Comparison of ENCODE assay signal across 11 cellular contexts in the genomic region with DNA sequence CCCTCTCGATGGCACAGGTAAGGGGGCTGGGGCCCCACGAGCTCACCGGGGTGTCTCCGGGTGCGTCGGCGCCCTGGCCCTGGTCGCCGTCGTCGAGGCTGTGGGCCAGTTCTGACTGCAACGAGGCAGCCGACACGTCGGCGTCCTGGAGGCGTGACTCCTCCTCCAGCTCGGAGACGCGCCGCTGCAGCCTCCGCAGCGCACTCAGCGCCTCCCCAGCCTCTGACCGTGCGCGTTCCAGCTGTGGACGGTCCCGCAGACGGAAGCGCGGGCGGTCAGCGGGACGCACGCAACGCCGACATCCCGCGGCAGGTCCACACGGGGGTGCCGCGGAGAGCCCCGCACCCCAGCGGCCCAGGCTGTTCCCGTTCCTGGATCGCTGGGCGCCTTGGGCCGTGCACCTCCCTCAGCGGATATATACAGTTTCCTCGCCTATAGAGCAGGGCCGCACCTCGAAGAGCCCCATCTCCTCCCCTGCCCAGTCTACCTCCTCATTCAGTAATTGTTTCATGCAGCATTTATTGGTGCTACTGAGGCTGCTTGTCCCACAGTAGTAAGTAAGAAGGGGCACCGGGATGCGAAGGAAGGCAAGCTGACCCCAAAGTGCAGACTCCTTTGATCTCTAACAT. TPM values are rescaled to one million over a fixed set of nuclear protein-coding genes. Genes with fewer than 3 reads are reported as not detected.
DNase-seq lines count a peak whose midpoint lies in the region; ATAC-seq and TF ChIP-seq lines count a peak whose summit lies in the region.
"Had no signal": no experiment of that assay in that cellular context is flagged by ENCODE, and none has a peak within 500 bp of the region (broad histone marks: within the 10 kb centered on the region; RNA-seq: fewer than 3 reads in every experiment).

No MANE protein-coding gene starts in this region.

- H3K36me3 Mint-ChIP-seq in activated T-cell treated with anti-CD3 and anti-CD28 coated beads, Interleukin-2, amount 50 U/mL, for 4 hours (ENCODE audit: insufficient read depth): peaks cover 11% of the 10 kb centered on the region
- H3K36me3 Mint-ChIP-seq in glutamatergic neuron (ENCODE audit: unreplicated experiment): no peaks in the 10 kb centered on the region

- H3K4me1 Mint-ChIP-seq in activated T-cell treated with anti-CD3 and anti-CD28 coated beads, Interleukin-2, amount 50 U/mL, for 4 hours (ENCODE audit: low read depth): peaks cover 15% of the 10 kb centered on the region
- peaks cover 6% of the 10 kb centered on the region for H3K4me1 Mint-ChIP-seq in glutamatergic neuron (ENCODE audit: low read depth, unreplicated experiment)

- H3K27ac ChIP-seq in left ventricle myocardium inferior (replicated peaks) (no peak overlapping the region), RWPE1 (no peak overlapping the region)

- intact Hi-C loops in left ventricle myocardium inferior (cut with micrococcal nuclease): no loop called here
- intact Hi-C loops in cardiac septum (cut with DNase I): no loop called here

- H3K4me1 ChIP-seq in left ventricle myocardium inferior: peaks cover 26% of the 10 kb centered on the region

- ATAC-seq in activated T-cell treated with anti-CD3 and anti-CD28 coated beads, Interleukin-2, amount 50 U/mL, for 4 hours: peak; percentile 42 to 51
- no peak for ATAC-seq in HG03039 (IDR thresholded peaks at IDR 0.05; ENCODE audit: unreplicated experiment)

- CTCF ChIA-PET in RWPE1 (lab: Yijun Ruan, JAX): interaction anchor here (0.6 to 2.6 kb wide), 4 partner anchors 9 to 27 kb away, joined by 3 to 10 read pairs (median 4); no protein-coding TSS in a partner anchor

- peak overlapping the region; percentile 43 for H3K4me3 ChIP-seq in left ventricle myocardium inferior

- POLR2A ChIA-PET in RWPE1 (lab: Yijun Ruan, JAX; ENCODE audit: low non-redundant PET): no interaction called here

- peaks cover 18% of the 10 kb centered on the region for H3K36me3 ChIP-seq in left ventricle myocardium inferior

- peak overlapping the region; percentile 59 for H3K4me3 Mint-ChIP-seq in activated T-cell treated with anti-CD3 and anti-CD28 coated beads, Interleukin-2, amount 50 U/mL, for 4 hours
- H3K4me3 Mint-ChIP-seq in glutamatergic neuron (ENCODE audit: unreplicated experiment): peak overlapping the region; percentile 55

- H3K27me3 ChIP-seq in left ventricle myocardium inferior (ENCODE audit: low read depth): peaks cover 57% of the 10 kb centered on the region

- DNase-seq in left ventricle myocardium inferior: no peak
- no peak for DNase-seq in cardiac septum (ENCODE audit: low spot score)
- peak; percentile 34 for DNase-seq in activated T-cell treated with anti-CD3 and anti-CD28 coated beads, Interleukin-2, amount 50 U/mL, for 4 hours
- no peak for DNase-seq in glutamatergic neuron
- DNase-seq in NCI-H2171 treated with DMSO at 0.1 percent for 48 hours (lab: John Stamatoyannopoulos, UW): no peak
- no peak for DNase-seq in GOT3 (lab: John Stamatoyannopoulos, UW)
- DNase-seq in RWPE1 (ENCODE audit: low spot score): no peak
- DNase-seq: NCI-H510A, retina had no signal

- TF ChIP-seq CTCF in left ventricle myocardium inferior (IDR thresholded peaks at IDR 0.05; ENCODE audit: borderline replicate concordance) (no peak), glutamatergic neuron (IDR thresholded peaks at IDR 0.05; ENCODE audit: partially characterized antibody, unreplicated experiment) (no peak), RWPE1 (conservative IDR thresholded peaks at IDR 0.05; ENCODE audit: low read depth) (no peak)

- no peaks in the 10 kb centered on the region for H3K9me3 Mint-ChIP-seq in activated T-cell treated with anti-CD3 and anti-CD28 coated beads, Interleukin-2, amount 50 U/mL, for 4 hours
- peaks cover 2% of the 10 kb centered on the region for H3K9me3 Mint-ChIP-seq in glutamatergic neuron (ENCODE audit: unreplicated experiment)

- peak overlapping the region; percentile 39 for H3K27ac Mint-ChIP-seq in glutamatergic neuron (ENCODE audit: unreplicated experiment)

- H3K27me3 Mint-ChIP-seq in activated T-cell treated with anti-CD3 and anti-CD28 coated beads, Interleukin-2, amount 50 U/mL, for 4 hours (ENCODE audit: low read depth): peaks cover 41% of the 10 kb centered on the region
- peaks cover 14% of the 10 kb centered on the region for H3K27me3 Mint-ChIP-seq in glutamatergic neuron (ENCODE audit: unreplicated experiment)

- H3K9me3 ChIP-seq in left ventricle myocardium inferior (replicated peaks): no peaks in the 10 kb centered on the region

RNA-seq across cellular contexts. Expression of gene THOC6, which starts 5.8 kb away (rescaled TPM):
- total RNA-seq in left ventricle myocardium inferior: 9.1 TPM
- 13.9 TPM for total RNA-seq in cardiac septum
- total RNA-seq in activated T-cell treated with anti-CD3 and anti-CD28 coated beads, Interleukin-2, amount 50 U/mL, for 4 hours: 10 to 100 TPM; 70.4 to 86.3 (median 71.7) TPM
- total RNA-seq in glutamatergic neuron (ENCODE audit: unreplicated experiment): 30.2 TPM

RNA-seq across cellular contexts. Expression of gene HCFC1R1, which starts 5.9 kb away (rescaled TPM):
- total RNA-seq in left ventricle myocardium inferior (48.5 TPM), cardiac septum (41.3 TPM), glutamatergic neuron (ENCODE audit: unreplicated experiment) (117 TPM)
- 10 to 100 TPM; 32.7 to 36.9 (median 33.9) TPM for total RNA-seq in activated T-cell treated with anti-CD3 and anti-CD28 coated beads, Interleukin-2, amount 50 U/mL, for 4 hours

RNA-seq across cellular contexts. Expression of gene BICDL2, which starts 7.1 kb away (rescaled TPM):
- total RNA-seq in left ventricle myocardium inferior (0.05 TPM), cardiac septum (not detected), glutamatergic neuron (ENCODE audit: unreplicated experiment) (not detected)
- under 1 TPM in 1 of 3 donors, not detected in 2; 0.05 TPM for total RNA-seq in activated T-cell treated with anti-CD3 and anti-CD28 coated beads, Interleukin-2, amount 50 U/mL, for 4 hours

RNA-seq across cellular contexts. Expression of gene TNFRSF12A, which starts 9.4 kb away (rescaled TPM):
- total RNA-seq in left ventricle myocardium inferior: 66.2 TPM
- total RNA-seq in cardiac septum: 229 TPM
- total RNA-seq in activated T-cell treated with anti-CD3 and anti-CD28 coated beads, Interleukin-2, amount 50 U/mL, for 4 hours: 1 to 10 TPM; 4.2 to 6.9 (median 5.1) TPM
- total RNA-seq in glutamatergic neuron (ENCODE audit: unreplicated experiment): 4.2 TPM

RNA-seq across cellular contexts. Expression of gene CLDN6, which starts 11.6 kb away (rescaled TPM):
- total RNA-seq in left ventricle myocardium inferior (not detected), cardiac septum (0.16 TPM), glutamatergic neuron (ENCODE audit: unreplicated experiment) (31.1 TPM)
- under 1 TPM; 0.18 to 0.30 (median 0.22) TPM for total RNA-seq in activated T-cell treated with anti-CD3 and anti-CD28 coated beads, Interleukin-2, amount 50 U/mL, for 4 hours
- total RNA-seq: ureter had no signal
